ENCODE assay signal across 8 cellular contexts in genomic region chr4:75724867-75725724, GRCh38. TPM values are rescaled to one million over a fixed set of nuclear protein-coding genes. Genes with fewer than 3 reads are reported as not detected.
DNase-seq lines count a peak whose midpoint lies in the region; ATAC-seq and TF ChIP-seq lines count a peak whose summit lies in the region.

No MANE protein-coding gene starts in this region.

- H3K27ac ChIP-seq in muscle layer of colon (ENCODE audit: low read depth, low read length) = peak overlapping the region; percentile 100

- DNase-seq in AG10803 (ENCODE audit: low read depth) (peak; percentile 76), NCI-H748 treated with DMSO at 0.1 percent for 48 hours (lab: John Stamatoyannopoulos, UW) (peak; percentile 41), activated T-cell treated with anti-CD3 and anti-CD28 coated beads for 48 hours (ENCODE audit: low read depth) (peak; percentile 65)
- DNase-seq in stimulated activated CD8-positive, alpha-beta memory T cell treated with anti-CD3 and anti-CD28 coated beads, Interleukin-4, amount 100 ng/mL, for 48 hours = peak; percentile 74

- H3K4me3 ChIP-seq in AG10803 (ENCODE audit: low read length) = peak overlapping the region; percentile 100
- peak overlapping the region; percentile 79 to 94 for H3K4me3 ChIP-seq in muscle layer of colon (ENCODE audit: low read depth in 1 of 2, low read length in 2 of 2)

- H3K36me3 ChIP-seq in muscle layer of colon (ENCODE audit: insufficient read depth, low read length) = no peaks in the 10 kb centered on the region

- peak overlapping the region; percentile 98 for H3K9ac ChIP-seq in muscle layer of colon (ENCODE audit: low read length)

- peak; percentile 59 for ATAC-seq in GM18907 (IDR thresholded peaks at IDR 0.05; ENCODE audit: unreplicated experiment)
- peak; percentile 55 for ATAC-seq in HG03159 (IDR thresholded peaks at IDR 0.05; ENCODE audit: unreplicated experiment)
- ATAC-seq in esophagus mucosa = peak; percentile 68

- no peaks in the 10 kb centered on the region for H3K27me3 ChIP-seq in muscle layer of colon (ENCODE audit: control insufficient read depth in 1 of 2, insufficient read depth in 2 of 2, low read length in 2 of 2)

- TF ChIP-seq CTCF in AG10803 (conservative IDR thresholded peaks at IDR 0.05; ENCODE audit: low read length) = no peak

- H3K9me3 ChIP-seq in muscle layer of colon (ENCODE audit: low read length) = no peaks in the 10 kb centered on the region

- H3K4me1 ChIP-seq in muscle layer of colon (ENCODE audit: insufficient read depth, low read length) = peaks cover 31% of the 10 kb centered on the region

RNA-seq across cellular contexts. Expression of gene USO1, which starts 0.7 kb away (rescaled TPM):
- 44.3 TPM for total RNA-seq in esophagus mucosa

RNA-seq across cellular contexts. Expression of gene G3BP2, which starts 51.9 kb away (rescaled TPM):
- total RNA-seq in esophagus mucosa = 47.2 TPM

Comparison
In these comparisons a context has a peak if more than half of its experiments do, and no peak if none do; other contexts are left out.
1. Peak in every context shown above with its lines: DNase-seq, ATAC-seq, H3K4me3 ChIP-seq and H3K27ac ChIP-seq.